ENCODE assay signal across 1 cellular context in the genomic region with DNA sequence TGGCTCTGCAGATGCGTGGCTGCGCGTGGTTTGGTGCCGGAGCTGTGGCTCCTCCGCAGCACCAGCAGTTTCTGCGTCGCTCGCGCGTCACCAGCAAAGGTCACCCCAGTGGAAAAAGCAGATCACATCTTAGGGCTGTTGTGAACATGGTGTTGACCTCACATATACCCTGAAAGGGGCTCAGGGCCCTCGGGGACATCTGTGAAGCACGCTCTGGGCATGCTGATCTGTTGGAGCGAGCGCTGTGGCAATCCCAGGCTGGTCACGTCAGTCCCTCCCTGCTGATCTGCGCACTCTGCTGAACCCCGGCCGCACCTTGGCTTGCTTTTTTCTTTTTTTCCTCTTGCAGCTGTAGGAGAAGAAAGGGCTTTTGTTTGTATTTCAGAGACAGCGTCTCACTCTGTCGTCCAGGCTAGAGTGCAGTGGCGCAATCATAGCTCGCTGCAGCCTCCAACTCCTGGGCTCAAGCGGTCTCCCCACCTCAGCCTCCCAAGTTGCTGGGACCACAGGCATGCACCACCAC.
TF ChIP-seq lines count a peak whose summit lies in the region.

No MANE protein-coding gene starts in this region.

TF ChIP-seq in HepG2, 621 proteins besides CTCF, POLR2A, EP300 and RAD21 (continued from another document and continues in another):
- TF ChIP-seq, protein P1, sequence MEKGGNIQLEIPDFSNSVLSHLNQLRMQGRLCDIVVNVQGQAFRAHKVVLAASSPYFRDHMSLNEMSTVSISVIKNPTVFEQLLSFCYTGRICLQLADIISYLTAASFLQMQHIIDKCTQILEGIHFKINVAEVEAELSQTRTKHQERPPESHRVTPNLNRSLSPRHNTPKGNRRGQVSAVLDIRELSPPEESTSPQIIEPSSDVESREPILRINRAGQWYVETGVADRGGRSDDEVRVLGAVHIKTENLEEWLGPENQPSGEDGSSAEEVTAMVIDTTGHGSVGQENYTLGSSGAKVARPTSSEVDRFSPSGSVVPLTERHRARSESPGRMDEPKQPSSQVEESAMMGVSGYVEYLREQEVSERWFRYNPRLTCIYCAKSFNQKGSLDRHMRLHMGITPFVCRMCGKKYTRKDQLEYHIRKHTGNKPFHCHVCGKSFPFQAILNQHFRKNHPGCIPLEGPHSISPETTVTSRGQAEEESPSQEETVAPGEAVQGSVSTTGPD (CRISPR knock-in tag; IDR thresholded peaks at IDR 0.05), result no peak
- TF ChIP-seq HNRNPL (IDR thresholded peaks at IDR 0.05; ENCODE audit: low read depth, low read length) (peak; percentile 47; the same call in 1 of the 2 replicates), ZNF292 (CRISPR knock-in tag; IDR thresholded peaks at IDR 0.05; ENCODE audit: borderline replicate concordance, low read depth) (peak; percentile 95), ZNF549 (CRISPR knock-in tag; IDR thresholded peaks at IDR 0.05) (no peak), RNF2 (conservative IDR thresholded peaks at IDR 0.05; ENCODE audit: low read depth) (no peak), NR2F1 (CRISPR knock-in tag; IDR thresholded peaks at IDR 0.05) (peak in 1 of 2 experiments; percentile 16; a peak in 1 of 4 replicates), KAT8 (CRISPR knock-in tag; IDR thresholded peaks at IDR 0.05) (peak; percentile 35; the same call in 1 of the 2 replicates), ZNF383 (CRISPR knock-in tag; IDR thresholded peaks at IDR 0.05; ENCODE audit: borderline replicate concordance) (no peak), ZFY (CRISPR knock-in tag; IDR thresholded peaks at IDR 0.05) (no peak), KDM2A (CRISPR knock-in tag; IDR thresholded peaks at IDR 0.05; ENCODE audit: borderline replicate concordance, low read depth) (peak; percentile 44; the same call in 1 of the 2 replicates), SIN3A (IDR thresholded peaks at IDR 0.05; ENCODE audit: borderline replicate concordance, low read depth, low read length) (no peak), PITX1 (CRISPR knock-in tag; IDR thresholded peaks at IDR 0.05) (peak; percentile 52; the same call in 1 of the 2 replicates), POGZ (CRISPR knock-in tag; IDR thresholded peaks at IDR 0.05) (peak; percentile 76), TEAD3 (CRISPR knock-in tag; optimal IDR thresholded peaks at IDR 0.05; ENCODE audit: borderline replicate concordance) (peak; percentile 54), SMARCE1 (IDR thresholded peaks at IDR 0.05; ENCODE audit: borderline replicate concordance) (no peak), ZNF782 (CRISPR knock-in tag; IDR thresholded peaks at IDR 0.05; ENCODE audit: borderline replicate concordance) (no peak), KDM1A (CRISPR knock-in tag; IDR thresholded peaks at IDR 0.05) (peak; percentile 89), ZBTB20 (CRISPR knock-in tag; IDR thresholded peaks at IDR 0.05; ENCODE audit: borderline replicate concordance, low read depth) (no peak), ZBTB21 (CRISPR knock-in tag; IDR thresholded peaks at IDR 0.05) (peak; percentile 39; the same call in 1 of the 2 replicates), FLYWCH1 (CRISPR knock-in tag; IDR thresholded peaks at IDR 0.05) (no peak), CBX1 (IDR thresholded peaks at IDR 0.05; ENCODE audit: low read depth) (peak; percentile 73), ZNF101 (CRISPR knock-in tag; IDR thresholded peaks at IDR 0.05; ENCODE audit: borderline replicate concordance, low read depth) (no peak), BORCS8-MEF2B (CRISPR knock-in tag; IDR thresholded peaks at IDR 0.05) (no peak; the same call in 1 of the 2 replicates), KLF13 (CRISPR knock-in tag; IDR thresholded peaks at IDR 0.05) (no peak), PHF20 (CRISPR knock-in tag; IDR thresholded peaks at IDR 0.05) (no peak; the same call in 1 of the 2 replicates), ZNF567 (CRISPR knock-in tag; IDR thresholded peaks at IDR 0.05; ENCODE audit: borderline replicate concordance) (0 out of 2 replicates have a peak, but pooled peaks have one; percentile 49)
- TF ChIP-seq, protein P2, sequence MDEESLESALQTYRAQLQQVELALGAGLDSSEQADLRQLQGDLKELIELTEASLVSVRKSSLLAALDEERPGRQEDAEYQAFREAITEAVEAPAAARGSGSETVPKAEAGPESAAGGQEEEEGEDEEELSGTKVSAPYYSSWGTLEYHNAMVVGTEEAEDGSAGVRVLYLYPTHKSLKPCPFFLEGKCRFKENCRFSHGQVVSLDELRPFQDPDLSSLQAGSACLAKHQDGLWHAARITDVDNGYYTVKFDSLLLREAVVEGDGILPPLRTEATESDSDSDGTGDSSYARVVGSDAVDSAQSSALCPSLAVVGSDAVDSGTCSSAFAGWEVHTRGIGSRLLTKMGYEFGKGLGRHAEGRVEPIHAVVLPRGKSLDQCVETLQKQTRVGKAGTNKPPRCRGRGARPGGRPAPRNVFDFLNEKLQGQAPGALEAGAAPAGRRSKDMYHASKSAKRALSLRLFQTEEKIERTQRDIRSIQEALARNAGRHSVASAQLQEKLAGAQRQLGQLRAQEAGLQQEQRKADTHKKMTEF (CRISPR knock-in tag; IDR thresholded peaks at IDR 0.05), result peak; percentile 87
- TF ChIP-seq, protein P3, sequence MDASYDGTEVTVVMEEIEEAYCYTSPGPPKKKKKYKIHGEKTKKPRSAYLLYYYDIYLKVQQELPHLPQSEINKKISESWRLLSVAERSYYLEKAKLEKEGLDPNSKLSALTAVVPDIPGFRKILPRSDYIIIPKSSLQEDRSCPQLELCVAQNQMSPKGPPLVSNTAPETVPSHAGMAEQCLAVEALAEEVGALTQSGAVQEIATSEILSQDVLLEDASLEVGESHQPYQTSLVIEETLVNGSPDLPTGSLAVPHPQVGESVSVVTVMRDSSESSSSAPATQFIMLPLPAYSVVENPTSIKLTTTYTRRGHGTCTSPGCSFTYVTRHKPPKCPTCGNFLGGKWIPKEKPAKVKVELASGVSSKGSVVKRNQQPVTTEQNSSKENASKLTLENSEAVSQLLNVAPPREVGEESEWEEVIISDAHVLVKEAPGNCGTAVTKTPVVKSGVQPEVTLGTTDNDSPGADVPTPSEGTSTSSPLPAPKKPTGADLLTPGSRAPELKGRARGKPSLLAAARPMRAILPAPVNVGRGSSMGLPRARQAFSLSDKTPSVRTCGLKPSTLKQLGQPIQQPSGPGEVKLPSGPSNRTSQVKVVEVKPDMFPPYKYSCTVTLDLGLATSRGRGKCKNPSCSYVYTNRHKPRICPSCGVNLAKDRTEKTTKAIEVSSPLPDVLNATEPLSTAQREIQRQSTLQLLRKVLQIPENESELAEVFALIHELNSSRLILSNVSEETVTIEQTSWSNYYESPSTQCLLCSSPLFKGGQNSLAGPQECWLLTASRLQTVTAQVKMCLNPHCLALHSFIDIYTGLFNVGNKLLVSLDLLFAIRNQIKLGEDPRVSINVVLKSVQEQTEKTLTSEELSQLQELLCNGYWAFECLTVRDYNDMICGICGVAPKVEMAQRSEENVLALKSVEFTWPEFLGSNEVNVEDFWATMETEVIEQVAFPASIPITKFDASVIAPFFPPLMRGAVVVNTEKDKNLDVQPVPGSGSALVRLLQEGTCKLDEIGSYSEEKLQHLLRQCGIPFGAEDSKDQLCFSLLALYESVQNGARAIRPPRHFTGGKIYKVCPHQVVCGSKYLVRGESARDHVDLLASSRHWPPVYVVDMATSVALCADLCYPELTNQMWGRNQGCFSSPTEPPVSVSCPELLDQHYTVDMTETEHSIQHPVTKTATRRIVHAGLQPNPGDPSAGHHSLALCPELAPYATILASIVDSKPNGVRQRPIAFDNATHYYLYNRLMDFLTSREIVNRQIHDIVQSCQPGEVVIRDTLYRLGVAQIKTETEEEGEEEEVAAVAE (CRISPR knock-in tag; IDR thresholded peaks at IDR 0.05; ENCODE audit: borderline replicate concordance), result no peak
- TF ChIP-seq, protein P4, sequence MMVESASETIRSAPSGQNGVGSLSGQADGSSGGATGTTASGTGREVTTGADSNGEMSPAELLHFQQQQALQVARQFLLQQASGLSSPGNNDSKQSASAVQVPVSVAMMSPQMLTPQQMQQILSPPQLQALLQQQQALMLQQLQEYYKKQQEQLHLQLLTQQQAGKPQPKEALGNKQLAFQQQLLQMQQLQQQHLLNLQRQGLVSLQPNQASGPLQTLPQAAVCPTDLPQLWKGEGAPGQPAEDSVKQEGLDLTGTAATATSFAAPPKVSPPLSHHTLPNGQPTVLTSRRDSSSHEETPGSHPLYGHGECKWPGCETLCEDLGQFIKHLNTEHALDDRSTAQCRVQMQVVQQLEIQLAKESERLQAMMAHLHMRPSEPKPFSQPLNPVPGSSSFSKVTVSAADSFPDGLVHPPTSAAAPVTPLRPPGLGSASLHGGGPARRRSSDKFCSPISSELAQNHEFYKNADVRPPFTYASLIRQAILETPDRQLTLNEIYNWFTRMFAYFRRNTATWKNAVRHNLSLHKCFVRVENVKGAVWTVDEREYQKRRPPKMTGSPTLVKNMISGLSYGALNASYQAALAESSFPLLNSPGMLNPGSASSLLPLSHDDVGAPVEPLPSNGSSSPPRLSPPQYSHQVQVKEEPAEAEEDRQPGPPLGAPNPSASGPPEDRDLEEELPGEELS (CRISPR knock-in tag; IDR thresholded peaks at IDR 0.05), result peak; percentile 77
- TF ChIP-seq, protein P5, sequence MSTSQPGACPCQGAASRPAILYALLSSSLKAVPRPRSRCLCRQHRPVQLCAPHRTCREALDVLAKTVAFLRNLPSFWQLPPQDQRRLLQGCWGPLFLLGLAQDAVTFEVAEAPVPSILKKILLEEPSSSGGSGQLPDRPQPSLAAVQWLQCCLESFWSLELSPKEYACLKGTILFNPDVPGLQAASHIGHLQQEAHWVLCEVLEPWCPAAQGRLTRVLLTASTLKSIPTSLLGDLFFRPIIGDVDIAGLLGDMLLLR (CRISPR knock-in tag; IDR thresholded peaks at IDR 0.05), result no peak
- TF ChIP-seq, protein P6, sequence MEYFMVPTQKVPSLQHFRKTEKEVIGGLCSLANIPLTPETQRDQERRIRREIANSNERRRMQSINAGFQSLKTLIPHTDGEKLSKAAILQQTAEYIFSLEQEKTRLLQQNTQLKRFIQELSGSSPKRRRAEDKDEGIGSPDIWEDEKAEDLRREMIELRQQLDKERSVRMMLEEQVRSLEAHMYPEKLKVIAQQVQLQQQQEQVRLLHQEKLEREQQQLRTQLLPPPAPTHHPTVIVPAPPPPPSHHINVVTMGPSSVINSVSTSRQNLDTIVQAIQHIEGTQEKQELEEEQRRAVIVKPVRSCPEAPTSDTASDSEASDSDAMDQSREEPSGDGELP (IDR thresholded peaks at IDR 0.05; ENCODE audit: borderline replicate concordance, low read depth), result peak; percentile 93
- TF ChIP-seq, protein P7, sequence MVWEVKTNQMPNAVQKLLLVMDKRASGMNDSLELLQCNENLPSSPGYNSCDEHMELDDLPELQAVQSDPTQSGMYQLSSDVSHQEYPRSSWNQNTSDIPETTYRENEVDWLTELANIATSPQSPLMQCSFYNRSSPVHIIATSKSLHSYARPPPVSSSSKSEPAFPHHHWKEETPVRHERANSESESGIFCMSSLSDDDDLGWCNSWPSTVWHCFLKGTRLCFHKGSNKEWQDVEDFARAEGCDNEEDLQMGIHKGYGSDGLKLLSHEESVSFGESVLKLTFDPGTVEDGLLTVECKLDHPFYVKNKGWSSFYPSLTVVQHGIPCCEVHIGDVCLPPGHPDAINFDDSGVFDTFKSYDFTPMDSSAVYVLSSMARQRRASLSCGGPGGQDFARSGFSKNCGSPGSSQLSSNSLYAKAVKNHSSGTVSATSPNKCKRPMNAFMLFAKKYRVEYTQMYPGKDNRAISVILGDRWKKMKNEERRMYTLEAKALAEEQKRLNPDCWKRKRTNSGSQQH (CRISPR knock-in tag; IDR thresholded peaks at IDR 0.05; ENCODE audit: low read depth), result no peak
- TF ChIP-seq, protein P8, sequence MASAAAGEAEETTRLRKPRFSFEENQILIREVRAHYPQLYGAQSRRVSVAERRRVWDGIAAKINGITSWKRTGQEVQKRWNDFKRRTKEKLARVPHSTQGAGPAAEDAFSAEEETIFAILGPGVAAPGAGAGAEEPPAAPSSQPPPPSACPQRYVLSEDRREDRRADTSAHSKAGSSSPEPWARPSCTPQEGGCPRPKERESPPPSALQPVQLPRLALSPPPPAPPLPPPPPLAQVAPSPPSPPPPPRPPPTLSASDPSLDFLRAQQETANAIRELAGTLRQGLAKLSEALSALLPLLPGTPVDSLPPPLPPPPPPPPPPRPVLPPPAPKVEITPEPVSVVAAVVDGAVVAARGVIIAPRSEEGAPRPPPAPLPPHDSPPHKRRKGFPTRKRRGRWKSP (CRISPR knock-in tag; IDR thresholded peaks at IDR 0.05), result peak; percentile 66; the same call in 1 of the 2 replicates
- TF ChIP-seq, protein P9, sequence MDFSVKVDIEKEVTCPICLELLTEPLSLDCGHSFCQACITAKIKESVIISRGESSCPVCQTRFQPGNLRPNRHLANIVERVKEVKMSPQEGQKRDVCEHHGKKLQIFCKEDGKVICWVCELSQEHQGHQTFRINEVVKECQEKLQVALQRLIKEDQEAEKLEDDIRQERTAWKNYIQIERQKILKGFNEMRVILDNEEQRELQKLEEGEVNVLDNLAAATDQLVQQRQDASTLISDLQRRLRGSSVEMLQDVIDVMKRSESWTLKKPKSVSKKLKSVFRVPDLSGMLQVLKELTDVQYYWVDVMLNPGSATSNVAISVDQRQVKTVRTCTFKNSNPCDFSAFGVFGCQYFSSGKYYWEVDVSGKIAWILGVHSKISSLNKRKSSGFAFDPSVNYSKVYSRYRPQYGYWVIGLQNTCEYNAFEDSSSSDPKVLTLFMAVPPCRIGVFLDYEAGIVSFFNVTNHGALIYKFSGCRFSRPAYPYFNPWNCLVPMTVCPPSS (IDR thresholded peaks at IDR 0.05), result no peak
- TF ChIP-seq, protein P10, sequence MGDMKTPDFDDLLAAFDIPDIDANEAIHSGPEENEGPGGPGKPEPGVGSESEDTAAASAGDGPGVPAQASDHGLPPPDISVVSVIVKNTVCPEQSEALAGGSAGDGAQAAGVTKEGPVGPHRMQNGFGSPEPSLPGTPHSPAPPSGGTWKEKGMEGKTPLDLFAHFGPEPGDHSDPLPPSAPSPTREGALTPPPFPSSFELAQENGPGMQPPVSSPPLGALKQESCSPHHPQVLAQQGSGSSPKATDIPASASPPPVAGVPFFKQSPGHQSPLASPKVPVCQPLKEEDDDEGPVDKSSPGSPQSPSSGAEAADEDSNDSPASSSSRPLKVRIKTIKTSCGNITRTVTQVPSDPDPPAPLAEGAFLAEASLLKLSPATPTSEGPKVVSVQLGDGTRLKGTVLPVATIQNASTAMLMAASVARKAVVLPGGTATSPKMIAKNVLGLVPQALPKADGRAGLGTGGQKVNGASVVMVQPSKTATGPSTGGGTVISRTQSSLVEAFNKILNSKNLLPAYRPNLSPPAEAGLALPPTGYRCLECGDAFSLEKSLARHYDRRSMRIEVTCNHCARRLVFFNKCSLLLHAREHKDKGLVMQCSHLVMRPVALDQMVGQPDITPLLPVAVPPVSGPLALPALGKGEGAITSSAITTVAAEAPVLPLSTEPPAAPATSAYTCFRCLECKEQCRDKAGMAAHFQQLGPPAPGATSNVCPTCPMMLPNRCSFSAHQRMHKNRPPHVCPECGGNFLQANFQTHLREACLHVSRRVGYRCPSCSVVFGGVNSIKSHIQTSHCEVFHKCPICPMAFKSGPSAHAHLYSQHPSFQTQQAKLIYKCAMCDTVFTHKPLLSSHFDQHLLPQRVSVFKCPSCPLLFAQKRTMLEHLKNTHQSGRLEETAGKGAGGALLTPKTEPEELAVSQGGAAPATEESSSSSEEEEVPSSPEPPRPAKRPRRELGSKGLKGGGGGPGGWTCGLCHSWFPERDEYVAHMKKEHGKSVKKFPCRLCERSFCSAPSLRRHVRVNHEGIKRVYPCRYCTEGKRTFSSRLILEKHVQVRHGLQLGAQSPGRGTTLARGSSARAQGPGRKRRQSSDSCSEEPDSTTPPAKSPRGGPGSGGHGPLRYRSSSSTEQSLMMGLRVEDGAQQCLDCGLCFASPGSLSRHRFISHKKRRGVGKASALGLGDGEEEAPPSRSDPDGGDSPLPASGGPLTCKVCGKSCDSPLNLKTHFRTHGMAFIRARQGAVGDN (CRISPR knock-in tag; IDR thresholded peaks at IDR 0.05), result peak; percentile 98
